In the genomic region with DNA sequence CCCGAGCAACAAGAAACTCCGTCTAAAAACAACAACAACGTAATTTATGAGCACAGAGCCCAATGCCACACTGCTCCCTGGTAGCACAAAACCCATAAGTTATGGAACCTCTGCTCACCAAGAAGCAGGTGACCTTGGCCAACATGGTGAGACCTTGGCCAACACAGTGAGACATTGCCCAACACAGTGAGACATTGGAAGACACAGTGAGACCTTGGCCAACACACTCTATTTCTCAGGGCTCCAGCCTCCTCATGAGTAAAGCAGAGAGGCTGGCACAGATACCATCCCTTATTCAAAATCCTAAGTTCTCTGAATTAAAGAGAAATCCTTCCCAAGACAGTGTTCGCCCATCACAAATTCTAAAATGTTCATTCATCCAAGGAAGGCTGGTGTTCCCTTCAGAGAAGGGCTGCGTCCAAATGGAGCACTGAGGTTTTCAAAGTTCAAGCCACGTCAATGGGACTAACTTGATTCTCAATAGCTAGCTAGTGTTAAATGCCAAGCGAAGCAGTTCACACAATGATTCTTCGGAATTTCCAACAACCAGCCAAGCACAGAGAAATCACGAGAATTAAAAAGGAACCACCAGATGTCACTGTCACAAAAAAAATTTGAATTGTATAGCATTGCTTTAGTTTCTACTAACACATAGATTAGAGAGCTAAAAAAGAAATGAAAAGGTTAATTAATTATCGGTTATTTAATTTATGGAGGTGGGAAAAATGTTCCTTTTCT, we compare ENCODE assay signal across 8 cellular contexts. TPM values are rescaled to one million over a fixed set of nuclear protein-coding genes. Genes with fewer than 3 reads are reported as not detected.
DNase-seq lines count a peak whose midpoint lies in the region; ATAC-seq and TF ChIP-seq lines count a peak whose summit lies in the region.

No MANE protein-coding gene starts in this region.

- H3K4me1 ChIP-seq in lower lobe of right lung = peaks cover 10% of the 10 kb centered on the region
- no peaks in the 10 kb centered on the region for H3K4me1 ChIP-seq in effector memory CD4-positive, alpha-beta T cell (ENCODE audit: control insufficient read depth, insufficient read depth, low read length, poor library complexity, severe bottlenecking)

- intact Hi-C loops in lower lobe of right lung (cut with DNase I) = no loop called here

- peak; percentile 33 for TF ChIP-seq CTCF in lower lobe of right lung (IDR thresholded peaks at IDR 0.05)

- TF ChIP-seq RAD21 in Ishikawa (IDR thresholded peaks at IDR 0.05; ENCODE audit: low read depth) = peak; percentile 54; the same call in 1 of the 2 replicates

- no peaks in the 10 kb centered on the region for H3K27me3 ChIP-seq in lower lobe of right lung (ENCODE audit: low read depth)
- no peaks in the 10 kb centered on the region for H3K27me3 ChIP-seq in effector memory CD4-positive, alpha-beta T cell (replicated peaks; ENCODE audit: control insufficient read depth, insufficient read depth, low read length, poor library complexity, severe bottlenecking)

- peak in 1 of 2 donors; percentile 60 for ATAC-seq in lower lobe of right lung
- no peak for ATAC-seq in GM19397 (IDR thresholded peaks at IDR 0.05; ENCODE audit: unreplicated experiment)

- no peak overlapping the region for H3K4me3 ChIP-seq in lower lobe of right lung
- H3K4me3 ChIP-seq in effector memory CD4-positive, alpha-beta T cell (ENCODE audit: insufficient read depth, low read depth, low read length, poor library complexity, severe bottlenecking) = no peak overlapping the region

- TF ChIP-seq EP300 in Ishikawa (IDR thresholded peaks at IDR 0.05; ENCODE audit: borderline replicate concordance) = no peak

- H3K36me3 ChIP-seq in lower lobe of right lung = no peaks in the 10 kb centered on the region
- H3K36me3 ChIP-seq in effector memory CD4-positive, alpha-beta T cell (ENCODE audit: control insufficient read depth, insufficient read depth, low read length) = no peaks in the 10 kb centered on the region

- peak; percentile 48 for DNase-seq in NCI-H2196 (lab: John Stamatoyannopoulos, UW; ENCODE audit: unreplicated experiment)
- DNase-seq in NCI-H2196 treated with DMSO at 0.1 percent for 48 hours (lab: John Stamatoyannopoulos, UW; ENCODE audit: unreplicated experiment) = no peak
- DNase-seq in astrocyte of the hippocampus (ENCODE audit: low read depth, low spot score) = peak; percentile 73
- no peak for DNase-seq in lower lobe of right lung
- no peak for DNase-seq in HPDE6-E6E7 (ENCODE audit: extremely low spot score)
- DNase-seq in effector memory CD4-positive, alpha-beta T cell = no peak

- H3K9me3 ChIP-seq in lower lobe of right lung = no peaks in the 10 kb centered on the region
- H3K9me3 ChIP-seq in effector memory CD4-positive, alpha-beta T cell (ENCODE audit: control insufficient read depth, low read length) = no peaks in the 10 kb centered on the region

- no peak overlapping the region for H3K27ac ChIP-seq in lower lobe of right lung
- no peak overlapping the region for H3K27ac ChIP-seq in effector memory CD4-positive, alpha-beta T cell (ENCODE audit: insufficient read depth, low read length, poor library complexity, severe bottlenecking)

TF ChIP-seq in Ishikawa, 13 proteins besides CTCF, POLR2A, EP300 and RAD21:
- TF ChIP-seq TCF12 (IDR thresholded peaks at IDR 0.05; ENCODE audit: low read depth) (no peak), NFIC (IDR thresholded peaks at IDR 0.05) (no peak), YY1 (IDR thresholded peaks at IDR 0.05; ENCODE audit: low read depth) (no peak), TEAD4 (IDR thresholded peaks at IDR 0.05) (no peak), FOXM1 (IDR thresholded peaks at IDR 0.05; ENCODE audit: borderline replicate concordance, low read depth) (no peak), CREB1 (IDR thresholded peaks at IDR 0.05; ENCODE audit: low read depth) (no peak), CEBPB (IDR thresholded peaks at IDR 0.05) (no peak), EGR1 (IDR thresholded peaks at IDR 0.05) (no peak), ZBTB7A (IDR thresholded peaks at IDR 0.05; ENCODE audit: low read depth) (no peak), TAF1 (IDR thresholded peaks at IDR 0.05; ENCODE audit: low read depth) (no peak)
- TF ChIP-seq, protein P1, sequence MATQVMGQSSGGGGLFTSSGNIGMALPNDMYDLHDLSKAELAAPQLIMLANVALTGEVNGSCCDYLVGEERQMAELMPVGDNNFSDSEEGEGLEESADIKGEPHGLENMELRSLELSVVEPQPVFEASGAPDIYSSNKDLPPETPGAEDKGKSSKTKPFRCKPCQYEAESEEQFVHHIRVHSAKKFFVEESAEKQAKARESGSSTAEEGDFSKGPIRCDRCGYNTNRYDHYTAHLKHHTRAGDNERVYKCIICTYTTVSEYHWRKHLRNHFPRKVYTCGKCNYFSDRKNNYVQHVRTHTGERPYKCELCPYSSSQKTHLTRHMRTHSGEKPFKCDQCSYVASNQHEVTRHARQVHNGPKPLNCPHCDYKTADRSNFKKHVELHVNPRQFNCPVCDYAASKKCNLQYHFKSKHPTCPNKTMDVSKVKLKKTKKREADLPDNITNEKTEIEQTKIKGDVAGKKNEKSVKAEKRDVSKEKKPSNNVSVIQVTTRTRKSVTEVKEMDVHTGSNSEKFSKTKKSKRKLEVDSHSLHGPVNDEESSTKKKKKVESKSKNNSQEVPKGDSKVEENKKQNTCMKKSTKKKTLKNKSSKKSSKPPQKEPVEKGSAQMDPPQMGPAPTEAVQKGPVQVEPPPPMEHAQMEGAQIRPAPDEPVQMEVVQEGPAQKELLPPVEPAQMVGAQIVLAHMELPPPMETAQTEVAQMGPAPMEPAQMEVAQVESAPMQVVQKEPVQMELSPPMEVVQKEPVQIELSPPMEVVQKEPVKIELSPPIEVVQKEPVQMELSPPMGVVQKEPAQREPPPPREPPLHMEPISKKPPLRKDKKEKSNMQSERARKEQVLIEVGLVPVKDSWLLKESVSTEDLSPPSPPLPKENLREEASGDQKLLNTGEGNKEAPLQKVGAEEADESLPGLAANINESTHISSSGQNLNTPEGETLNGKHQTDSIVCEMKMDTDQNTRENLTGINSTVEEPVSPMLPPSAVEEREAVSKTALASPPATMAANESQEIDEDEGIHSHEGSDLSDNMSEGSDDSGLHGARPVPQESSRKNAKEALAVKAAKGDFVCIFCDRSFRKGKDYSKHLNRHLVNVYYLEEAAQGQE (IDR thresholded peaks at IDR 0.05; ENCODE audit: low read depth) = no peak
- TF ChIP-seq, protein P2, sequence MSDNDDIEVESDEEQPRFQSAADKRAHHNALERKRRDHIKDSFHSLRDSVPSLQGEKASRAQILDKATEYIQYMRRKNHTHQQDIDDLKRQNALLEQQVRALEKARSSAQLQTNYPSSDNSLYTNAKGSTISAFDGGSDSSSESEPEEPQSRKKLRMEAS (IDR thresholded peaks at IDR 0.05) = no peak
- TF ChIP-seq, protein P3, sequence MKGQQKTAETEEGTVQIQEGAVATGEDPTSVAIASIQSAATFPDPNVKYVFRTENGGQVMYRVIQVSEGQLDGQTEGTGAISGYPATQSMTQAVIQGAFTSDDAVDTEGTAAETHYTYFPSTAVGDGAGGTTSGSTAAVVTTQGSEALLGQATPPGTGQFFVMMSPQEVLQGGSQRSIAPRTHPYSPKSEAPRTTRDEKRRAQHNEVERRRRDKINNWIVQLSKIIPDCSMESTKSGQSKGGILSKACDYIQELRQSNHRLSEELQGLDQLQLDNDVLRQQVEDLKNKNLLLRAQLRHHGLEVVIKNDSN (IDR thresholded peaks at IDR 0.05) = no peak

RNA-seq across cellular contexts. Expression of a gene that starts 29.4 kb away (rescaled TPM):
- 49.2 TPM for total RNA-seq in lower lobe of right lung

Comparison
In these comparisons a context has a peak if more than half of its experiments do, and no peak if none do; other contexts are left out.
1. DNase-seq: peak in NCI-H2196 (single experiment) and astrocyte of the hippocampus (single experiment); none in NCI-H2196 treated with DMSO at 0.1 percent for 48 hours (single experiment), lower lobe of right lung (single experiment), HPDE6-E6E7 (single experiment) and effector memory CD4-positive, alpha-beta T cell (0 of 3).